9 cellular contexts compared by ENCODE assay signal in genomic region chr3:182837855-182838454, GRCh38. TPM values are rescaled to one million over a fixed set of nuclear protein-coding genes. Genes with fewer than 3 reads are reported as not detected.
A peak's percentile ranks its signal among the peaks of the same experiment; 100 is the strongest.
DNase-seq lines count a peak whose midpoint lies in the region; ATAC-seq and TF ChIP-seq lines count a peak whose summit lies in the region.
"Had no signal": no experiment of that assay in that cellular context is flagged by ENCODE, and none has a peak within 500 bp of the region (broad histone marks: within the 10 kb centered on the region; RNA-seq: fewer than 3 reads in every experiment).

No MANE protein-coding gene starts in this region.

- CTCF ChIA-PET in RWPE1 (lab: Yijun Ruan, JAX) (interaction anchor here (0.6 to 1.5 kb wide), 5 partner anchors 13 to 1563 kb away, joined by 3 to 6 read pairs (median 4); no protein-coding TSS in a partner anchor), T-cell (lab: Charles Lee) (interaction anchor here (0.5 to 3.0 kb wide), 12 partner anchors 8 to 1886 kb away, joined by 3 to 71 read pairs (median 4); no protein-coding TSS in a partner anchor)

- TF ChIP-seq CTCF in heart left ventricle (IDR thresholded peaks at IDR 0.05), result peak in 10 of 12 donors; percentile 29 to 61 (median 50)
- no peak for TF ChIP-seq CTCF in RWPE1 (conservative IDR thresholded peaks at IDR 0.05; ENCODE audit: low read depth)
- TF ChIP-seq CTCF in foreskin keratinocyte (conservative IDR thresholded peaks at IDR 0.05), result peak; percentile 66
- peak in 5 of 6 experiments; percentile 24 to 40 (median 30) for TF ChIP-seq CTCF in upper lobe of left lung (IDR thresholded peaks at IDR 0.05)

- intact Hi-C loops in heart left ventricle (cut with DNase I), result loop anchor here (1.0 to 5.0 kb wide), 4 partner anchors 41 to 126 kb away; no protein-coding TSS in a partner anchor
- intact Hi-C loops in left cardiac atrium (cut with DNase I), result loop anchor here (5.0 kb wide), 2 partner anchors 121 to 126 kb away; no protein-coding TSS in a partner anchor

- no peaks in the 10 kb centered on the region for H3K9me3 Mint-ChIP-seq in T-cell

- H3K27me3 ChIP-seq in heart left ventricle (no peaks in the 10 kb centered on the region), foreskin keratinocyte (no peaks in the 10 kb centered on the region), upper lobe of left lung (no peaks in the 10 kb centered on the region)

- TF ChIP-seq POLR2A in heart left ventricle (IDR thresholded peaks at IDR 0.05) (no peak), upper lobe of left lung (IDR thresholded peaks at IDR 0.05) (no peak)

- H3K4me3 ChIP-seq in heart left ventricle (no peak overlapping the region), upper lobe of left lung (no peak overlapping the region)

- no peak overlapping the region for H3K27ac Mint-ChIP-seq in T-cell

- H3K4me1 ChIP-seq in heart left ventricle (no peaks in the 10 kb centered on the region), foreskin keratinocyte (no peaks in the 10 kb centered on the region), upper lobe of left lung (no peaks in the 10 kb centered on the region)

- ATAC-seq in heart left ventricle (no peak), left cardiac atrium (no peak), foreskin keratinocyte (no peak), upper lobe of left lung (ENCODE audit: low FRiP score in 2 of 2) (no peak), T-cell (replicated peaks in 1 of 4) (no peak), HG03139 (IDR thresholded peaks at IDR 0.05; ENCODE audit: unreplicated experiment) (no peak), GM18520 (IDR thresholded peaks at IDR 0.05; ENCODE audit: unreplicated experiment) (no peak)

- POLR2A ChIA-PET in RWPE1 (lab: Yijun Ruan, JAX; ENCODE audit: low non-redundant PET) (no interaction called here), T-cell (lab: Charles Lee) (interaction anchor here (0.6 to 0.7 kb wide), 2 partner anchors 43 to 44 kb away, joined by 3 read pairs; no protein-coding TSS in a partner anchor)

- H3K27ac ChIP-seq in heart left ventricle (no peak overlapping the region), RWPE1 (no peak overlapping the region), foreskin keratinocyte (no peak overlapping the region), upper lobe of left lung (no peak overlapping the region)

- H3K4me3 Mint-ChIP-seq in T-cell, result no peak overlapping the region

- WGBS in heart left ventricle, 4 donors, result 21 to 44% (median 30%) methylated on average over 3 of the region's 3 CpGs
- WGBS in upper lobe of left lung, 2 donors, result 36 to 41% methylated on average over 3 of the region's 3 CpGs

- DNase-seq in heart left ventricle, result no peak
- no peak for DNase-seq in left cardiac atrium
- peak; percentile 16 for DNase-seq in RWPE1 (ENCODE audit: low spot score)
- peak in 1 of 2 donors; percentile 10 for DNase-seq in foreskin keratinocyte
- DNase-seq in upper lobe of left lung, result no peak
- no peak for DNase-seq in T-cell
- DNase-seq: NCI-H446 treated with DMSO at 0.1 percent for 48 hours had no signal

- peaks cover 52% of the 10 kb centered on the region for H3K36me3 Mint-ChIP-seq in T-cell

- H3K9me3 ChIP-seq in heart left ventricle, result no peaks in the 10 kb centered on the region
- H3K9me3 ChIP-seq in upper lobe of left lung, result no peaks in the 10 kb centered on the region

- TF ChIP-seq EP300 in upper lobe of left lung (IDR thresholded peaks at IDR 0.05), result no peak

- H3K27me3 Mint-ChIP-seq in T-cell, result no peaks in the 10 kb centered on the region

- H3K36me3 ChIP-seq in heart left ventricle (peaks cover 0 to 90% (median 67%) of the 10 kb centered on the region in 9 donors), upper lobe of left lung (peaks cover 0 to 63% (median 2%) of the 10 kb centered on the region in 4 donors)

- H3K4me1 Mint-ChIP-seq in T-cell, result peaks cover 3 to 7% (median 6%) of the 10 kb centered on the region in 3 donors

RNA-seq across cellular contexts. Expression of gene ATP11B, which starts 44.7 kb away (rescaled TPM):
- 10 to 100 TPM; 24.7 to 45.6 (median 36.2) TPM for total RNA-seq in heart left ventricle
- polyA plus RNA-seq in heart left ventricle, result 10 to 100 TPM in 1 of 2 donors, 1 to 10 TPM in 1; 4.9 to 12.6 TPM
- total RNA-seq in left cardiac atrium, result 10 to 100 TPM; 38.5 to 49.4 TPM
- 45.3 and 46.0 TPM in 2 replicates for total RNA-seq in foreskin keratinocyte
- polyA plus RNA-seq in foreskin keratinocyte, result 8.2 and 9.2 TPM in 2 replicates
- 100 to 1,000 TPM in 1 of 6 donors, 10 to 100 TPM in 5; 56.4 to 102 (median 83.2) TPM for total RNA-seq in upper lobe of left lung
- total RNA-seq in T-cell, result 100 to 1,000 TPM in 2 of 5 donors, 10 to 100 TPM in 3; 90.7 to 139 (median 98.1) TPM
